Comparison of ENCODE assay signal across 1 cellular context in genomic region chr1:205591522-205592351, GRCh38.
TF ChIP-seq lines count a peak whose summit lies in the region.

No MANE protein-coding gene starts in this region.

TF ChIP-seq in K562, 482 proteins besides CTCF, POLR2A, EP300 and RAD21 (continued from another document):
- TF ChIP-seq ATF4 (CRISPR knock-in tag; IDR thresholded peaks at IDR 0.05) (no peak), ADNP (tag; IDR thresholded peaks at IDR 0.05) (no peak), ARHGAP35 (IDR thresholded peaks at IDR 0.05; ENCODE audit: partially characterized antibody) (no peak), ZHX1 (conservative IDR thresholded peaks at IDR 0.05; ENCODE audit: low read length) (no peak), ZNF668 (CRISPR knock-in tag; IDR thresholded peaks at IDR 0.05) (no peak), GABPA (tag; conservative IDR thresholded peaks at IDR 0.05; ENCODE audit: low read depth) (0 out of 2 replicates have a peak, but pooled peaks have one; percentile 55), CUX1 (CRISPR knock-in tag; IDR thresholded peaks at IDR 0.05) (no peak), ZNF140 (CRISPR knock-in tag; IDR thresholded peaks at IDR 0.05) (no peak), ZBTB8A (IDR thresholded peaks at IDR 0.05; ENCODE audit: partially characterized antibody) (no peak), MBD2 (IDR thresholded peaks at IDR 0.05; ENCODE audit: borderline replicate concordance, low read depth) (no peak; the same call in 1 of the 2 replicates), E2F4 (CRISPR knock-in tag; IDR thresholded peaks at IDR 0.05; ENCODE audit: low read depth) (no peak), SRF (CRISPR knock-in tag; IDR thresholded peaks at IDR 0.05) (no peak; a peak in 1 of 4 replicates), NR2C2 (CRISPR knock-in tag; IDR thresholded peaks at IDR 0.05) (no peak), NR2C2 (tag; IDR thresholded peaks at IDR 0.05) (no peak), POU5F1 (IDR thresholded peaks at IDR 0.05; ENCODE audit: borderline replicate concordance, low read depth, low read length, partially characterized antibody) (no peak), MAZ (CRISPR knock-in tag; conservative IDR thresholded peaks at IDR 0.05 in 1 of 2, IDR thresholded peaks at IDR 0.05 in 1 of 2) (peak; percentile 67 to 73; a peak in 3 of 4 replicates), ZNF589 (CRISPR knock-in tag; IDR thresholded peaks at IDR 0.05; ENCODE audit: low read depth) (no peak), DMBX1 (CRISPR knock-in tag; IDR thresholded peaks at IDR 0.05; ENCODE audit: borderline replicate concordance) (no peak), ZKSCAN8 (CRISPR knock-in tag; IDR thresholded peaks at IDR 0.05) (no peak), ARID2 (IDR thresholded peaks at IDR 0.05) (peak; percentile 96), CBFA2T3 (IDR thresholded peaks at IDR 0.05) (no peak), ZNF583 (CRISPR knock-in tag; IDR thresholded peaks at IDR 0.05) (0 out of 2 replicates have a peak, but pooled peaks have one; percentile 21), ZNF717 (CRISPR knock-in tag; IDR thresholded peaks at IDR 0.05) (no peak), PTBP1 (IDR thresholded peaks at IDR 0.05; ENCODE audit: low read depth, low read length) (no peak), HSF4 (CRISPR knock-in tag; IDR thresholded peaks at IDR 0.05; ENCODE audit: borderline replicate concordance) (no peak), ZNF311 (CRISPR knock-in tag; IDR thresholded peaks at IDR 0.05) (no peak), ZNF75A (CRISPR knock-in tag; IDR thresholded peaks at IDR 0.05) (no peak), NCOR1 (IDR thresholded peaks at IDR 0.05) (no peak), NKRF (IDR thresholded peaks at IDR 0.05; ENCODE audit: borderline replicate concordance) (no peak), TAF1 (IDR thresholded peaks at IDR 0.05; ENCODE audit: control insufficient read depth, extremely low read depth, insufficient read depth, low read length, severe bottlenecking) (no peak), POLR2G (IDR thresholded peaks at IDR 0.05; ENCODE audit: low read depth, low read length) (peak; percentile 62), BDP1 (IDR thresholded peaks at IDR 0.05; ENCODE audit: insufficient read depth, insufficient read length) (no peak), HDAC3 (IDR thresholded peaks at IDR 0.05; ENCODE audit: borderline replicate concordance, partially characterized antibody) (no peak), NEUROD1 (IDR thresholded peaks at IDR 0.05; ENCODE audit: borderline replicate concordance, low read depth, low read length, partially characterized antibody) (peak; percentile 54), ZNF347 (CRISPR knock-in tag; IDR thresholded peaks at IDR 0.05; ENCODE audit: low read depth) (no peak), SP1 (CRISPR knock-in tag; IDR thresholded peaks at IDR 0.05) (peak; percentile 72), ZBED1 (IDR thresholded peaks at IDR 0.05) (no peak), MTF1 (CRISPR knock-in tag; IDR thresholded peaks at IDR 0.05; ENCODE audit: borderline replicate concordance) (no peak), ZC3H8 (IDR thresholded peaks at IDR 0.05) (no peak), MYNN (IDR thresholded peaks at IDR 0.05) (no peak), MYNN (CRISPR knock-in tag; IDR thresholded peaks at IDR 0.05) (no peak), BRD9 (IDR thresholded peaks at IDR 0.05; ENCODE audit: low read depth, partially characterized antibody) (no peak), MCM3 (IDR thresholded peaks at IDR 0.05) (no peak)
